13 cellular contexts compared by ENCODE assay signal in the genomic region with DNA sequence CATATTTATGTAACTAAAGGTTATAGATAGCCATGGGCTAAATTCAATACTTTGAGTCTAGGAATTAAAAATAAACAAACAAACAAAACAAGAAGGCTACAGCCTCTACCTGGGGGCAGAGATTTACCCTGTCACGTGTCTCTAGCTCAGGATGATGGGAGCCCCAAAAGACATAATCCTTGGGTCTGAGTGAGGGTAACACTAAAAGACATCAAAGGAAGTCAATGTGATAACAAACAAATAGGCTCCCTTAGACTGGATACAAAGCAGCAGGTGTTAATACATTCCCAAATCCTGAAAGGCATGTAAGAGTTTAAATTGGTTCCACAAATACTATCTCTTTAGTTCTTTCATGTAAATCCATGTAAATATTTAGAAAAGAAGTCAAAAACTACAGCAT.
"Had no signal": no experiment of that assay in that cellular context is flagged by ENCODE, and none has a peak within 500 bp of the region (broad histone marks: within the 10 kb centered on the region; RNA-seq: fewer than 3 reads in every experiment).

No MANE protein-coding gene starts in this region.

- H3K27me3 Mint-ChIP-seq: activated T-helper 17 cell treated with anti-CD3 and anti-CD28 coated beads, Interleukin-2, amount 50 U/mL, for 72 hours; dendritic cell treated with granulocyte-macrophage colony-stimulating factor and Interleukin-4, amounts not matched to agents 40 ng/mL and 50 ng/mL, for 4 days had no signal

- H3K9me3 Mint-ChIP-seq: activated T-helper 17 cell treated with anti-CD3 and anti-CD28 coated beads, Interleukin-2, amount 50 U/mL, for 72 hours; dendritic cell treated with granulocyte-macrophage colony-stimulating factor and Interleukin-4, amounts not matched to agents 40 ng/mL and 50 ng/mL, for 4 days had no signal

- ATAC-seq: activated T-helper 17 cell treated with anti-CD3 and anti-CD28 coated beads, Interleukin-2, amount 50 U/mL, for 72 hours; pancreas had no signal

- H3K27ac Mint-ChIP-seq: activated T-helper 17 cell treated with anti-CD3 and anti-CD28 coated beads, Interleukin-2, amount 50 U/mL, for 72 hours; dendritic cell treated with granulocyte-macrophage colony-stimulating factor and Interleukin-4, amounts not matched to agents 40 ng/mL and 50 ng/mL, for 4 days had no signal

- H3K4me1 ChIP-seq: vagina had no signal

- H3K27ac ChIP-seq: brain microvascular endothelial cell, epithelial cell of prostate, pancreas, vagina had no signal

- DNase-seq: activated CD4-positive, alpha-beta T cell treated with anti-CD3 and anti-CD28 coated beads, Interleukin-2, amount 50 U/mL, for 48 hours; activated naive CD4-positive, alpha-beta T cell treated with Interleukin-2 at 50 U/mL for 16 hours; anterior cingulate cortex; brain microvascular endothelial cell; effector memory CD4-positive, alpha-beta T cell; head of caudate nucleus; midbrain; pancreas; stimulated activated CD4-positive, alpha-beta T cell treated with anti-CD3 and anti-CD28 coated beads, Interleukin-1b, Interleukin-23, amount 100 ng/mL, for 48 hours had no signal

- H3K4me3 ChIP-seq: pancreas, vagina had no signal

- H3K4me3 Mint-ChIP-seq: activated T-helper 17 cell treated with anti-CD3 and anti-CD28 coated beads, Interleukin-2, amount 50 U/mL, for 72 hours; dendritic cell treated with granulocyte-macrophage colony-stimulating factor and Interleukin-4, amounts not matched to agents 40 ng/mL and 50 ng/mL, for 4 days had no signal

- H3K27me3 ChIP-seq: brain microvascular endothelial cell, pancreas, vagina had no signal

- H3K9me3 ChIP-seq: pancreas, vagina had no signal
